In genomic region chr9:81874926-81875325, GRCh38 we compare ENCODE assay signal across 12 cellular contexts. TPM values are rescaled to one million over a fixed set of nuclear protein-coding genes. Genes with fewer than 3 reads are reported as not detected.
DNase-seq lines count a peak whose midpoint lies in the region; ATAC-seq lines count a peak whose summit lies in the region.
"Had no signal": no experiment of that assay in that cellular context is flagged by ENCODE, and none has a peak within 500 bp of the region (broad histone marks: within the 10 kb centered on the region; RNA-seq: fewer than 3 reads in every experiment).

No MANE protein-coding gene starts in this region.

- H3K4me1 Mint-ChIP-seq in naive thymus-derived CD4-positive, alpha-beta T cell, result no peaks in the 10 kb centered on the region
- H3K4me1 Mint-ChIP-seq: stimulated activated effector memory CD8-positive, alpha-beta T cell treated with anti-CD3 and anti-CD28 coated beads, Interleukin-12 subunit alpha, Interleukin-12 subunit beta, amount 100 ng/mL, for 72 hours had no signal

- no peak overlapping the region for H3K4me3 ChIP-seq in skeletal muscle tissue (ENCODE audit: low read length in 3 of 3)
- H3K4me3 ChIP-seq in naive thymus-derived CD4-positive, alpha-beta T cell (ENCODE audit: low read length), result no peak overlapping the region

- H3K9ac ChIP-seq in skeletal muscle tissue (ENCODE audit: low read depth in 1 of 3, low read length in 3 of 3), result no peak overlapping the region

- POLR2A ChIA-PET in naive thymus-derived CD4-positive, alpha-beta T cell (lab: Charles Lee), result no interaction called here

- intact Hi-C loops in naive thymus-derived CD4-positive, alpha-beta T cell (cut with micrococcal nuclease), result no loop called here

- peaks cover 3 to 8% (median 7%) of the 10 kb centered on the region in 3 donors for H3K4me1 ChIP-seq in skeletal muscle tissue (ENCODE audit: control insufficient read depth in 3 of 3, insufficient read depth in 3 of 3, low read length in 3 of 3)
- H3K4me1 ChIP-seq in naive thymus-derived CD4-positive, alpha-beta T cell (ENCODE audit: control insufficient read depth in 2 of 2, insufficient read depth in 2 of 2, low read length in 2 of 2), result no peaks in the 10 kb centered on the region

- no peaks in the 10 kb centered on the region for H3K36me3 ChIP-seq in skeletal muscle tissue (ENCODE audit: control insufficient read depth in 3 of 3, insufficient read depth in 3 of 3, low read length in 3 of 3)
- H3K36me3 ChIP-seq in naive thymus-derived CD4-positive, alpha-beta T cell (ENCODE audit: control insufficient read depth in 2 of 3, insufficient read depth in 3 of 3, low read length in 3 of 3), result no peaks in the 10 kb centered on the region

- H3K27me3 Mint-ChIP-seq in naive thymus-derived CD4-positive, alpha-beta T cell, result no peaks in the 10 kb centered on the region

- no peak for ATAC-seq in naive thymus-derived CD4-positive, alpha-beta T cell
- ATAC-seq: activated CD4-positive, CD25-positive, alpha-beta regulatory T cell treated with anti-CD3 and anti-CD28 coated beads, Interleukin-2, amount 50 U/mL, for 24 hours; stimulated activated effector memory CD8-positive, alpha-beta T cell treated with anti-CD3 and anti-CD28 coated beads, Interleukin-12 subunit alpha, Interleukin-12 subunit beta, amount 100 ng/mL, for 72 hours had no signal

- no peaks in the 10 kb centered on the region for H3K9me3 ChIP-seq in skeletal muscle tissue (ENCODE audit: control insufficient read depth in 3 of 3, low read length in 3 of 3)
- no peaks in the 10 kb centered on the region for H3K9me3 ChIP-seq in naive thymus-derived CD4-positive, alpha-beta T cell (ENCODE audit: control insufficient read depth in 2 of 3, low read length in 3 of 3)

- peaks cover 0 to 4% (median 0%) of the 10 kb centered on the region in 11 donors for H3K9me3 Mint-ChIP-seq in naive thymus-derived CD4-positive, alpha-beta T cell
- H3K9me3 Mint-ChIP-seq: stimulated activated effector memory CD8-positive, alpha-beta T cell treated with anti-CD3 and anti-CD28 coated beads, Interleukin-12 subunit alpha, Interleukin-12 subunit beta, amount 100 ng/mL, for 72 hours had no signal

- no peak overlapping the region for H3K4me3 Mint-ChIP-seq in naive thymus-derived CD4-positive, alpha-beta T cell
- H3K4me3 Mint-ChIP-seq: stimulated activated effector memory CD8-positive, alpha-beta T cell treated with anti-CD3 and anti-CD28 coated beads, Interleukin-12 subunit alpha, Interleukin-12 subunit beta, amount 100 ng/mL, for 72 hours had no signal

- H3K36me3 Mint-ChIP-seq in naive thymus-derived CD4-positive, alpha-beta T cell, result no peaks in the 10 kb centered on the region
- H3K36me3 Mint-ChIP-seq: stimulated activated effector memory CD8-positive, alpha-beta T cell treated with anti-CD3 and anti-CD28 coated beads, Interleukin-12 subunit alpha, Interleukin-12 subunit beta, amount 100 ng/mL, for 72 hours had no signal

- H3K27ac ChIP-seq in skeletal muscle tissue (ENCODE audit: low read depth, low read length), result peak overlapping the region; percentile 17
- no peak overlapping the region for H3K27ac ChIP-seq in naive thymus-derived CD4-positive, alpha-beta T cell (ENCODE audit: low read depth, low read length)

- CTCF ChIA-PET in naive thymus-derived CD4-positive, alpha-beta T cell (lab: Charles Lee), result no interaction called here

- no peaks in the 10 kb centered on the region for H3K27me3 ChIP-seq in skeletal muscle tissue (ENCODE audit: control insufficient read depth in 3 of 3, insufficient read depth in 3 of 3, low read length in 3 of 3)
- no peaks in the 10 kb centered on the region for H3K27me3 ChIP-seq in naive thymus-derived CD4-positive, alpha-beta T cell (ENCODE audit: control insufficient read depth in 2 of 2, insufficient read depth in 2 of 2, low read length in 2 of 2)

- DNase-seq in HCEC 1CT, result peak; percentile 73
- DNase-seq in astrocyte of the hippocampus (ENCODE audit: low read depth, low spot score), result peak; percentile 53
- DNase-seq in glomerular endothelial cell (ENCODE audit: extremely low read depth, low read depth, low spot score), result peak; percentile 93
- DNase-seq in effector CD4-positive, alpha-beta T cell, result no peak
- DNase-seq in naive thymus-derived CD4-positive, alpha-beta T cell, result no peak
- DNase-seq in GF-D8 (lab: John Stamatoyannopoulos, UW), result no peak
- DNase-seq: cerebellar nuclear complex, DMS53, NCI-H526 treated with DMSO at 0.1 percent for 48 hours had no signal

- no peak overlapping the region for H3K27ac Mint-ChIP-seq in naive thymus-derived CD4-positive, alpha-beta T cell
- H3K27ac Mint-ChIP-seq: stimulated activated effector memory CD8-positive, alpha-beta T cell treated with anti-CD3 and anti-CD28 coated beads, Interleukin-12 subunit alpha, Interleukin-12 subunit beta, amount 100 ng/mL, for 72 hours had no signal

RNA-seq across cellular contexts. Expression of gene SPATA31D4, which starts 53.3 kb away (rescaled TPM):
- total RNA-seq in glomerular endothelial cell, result not detected in 2 replicates
- not detected for total RNA-seq in skeletal muscle tissue
- total RNA-seq in naive thymus-derived CD4-positive, alpha-beta T cell, result not detected
- not detected for polyA plus RNA-seq in naive thymus-derived CD4-positive, alpha-beta T cell

Comparison
In these comparisons a context has a peak if more than half of its experiments do, and no peak if none do; other contexts are left out.
1. DNase-seq: peak in HCEC 1CT (single experiment), astrocyte of the hippocampus (single experiment) and glomerular endothelial cell (single experiment); none in effector CD4-positive, alpha-beta T cell (single experiment), naive thymus-derived CD4-positive, alpha-beta T cell (0 of 9) and GF-D8 (single experiment).